19 cellular contexts compared by ENCODE assay signal in genomic region chr3:132461544-132461943, GRCh38. TPM values are rescaled to one million over a fixed set of nuclear protein-coding genes. Genes with fewer than 3 reads are reported as not detected.
DNase-seq lines count a peak whose midpoint lies in the region; ATAC-seq, FAIRE-seq and TF ChIP-seq lines count a peak whose summit lies in the region.
"Had no signal": no experiment of that assay in that cellular context is flagged by ENCODE, and none has a peak within 500 bp of the region (broad histone marks: within the 10 kb centered on the region; RNA-seq: fewer than 3 reads in every experiment).

No MANE protein-coding gene starts in this region.

- FAIRE-seq in K562 (lab: Jason Lieb, UNC): no peak
- FAIRE-seq: GM12891 had no signal

- no peaks in the 10 kb centered on the region for H4K20me1 ChIP-seq in K562 (replicated peaks; ENCODE audit: control insufficient read depth, insufficient read depth, low read length)

- H3K9me1 ChIP-seq in K562 (ENCODE audit: control insufficient read depth, insufficient read depth, low read length): no peaks in the 10 kb centered on the region

- no peak overlapping the region for H3K4me2 ChIP-seq in K562 (ENCODE audit: insufficient read depth, low read length)

- TF ChIP-seq RAD21 in K562 (CRISPR knock-in tag; conservative IDR thresholded peaks at IDR 0.05 in 1 of 2, IDR thresholded peaks at IDR 0.05 in 1 of 2): no peak

- no peak for ATAC-seq in K562
- ATAC-seq in GM18505 (IDR thresholded peaks at IDR 0.05; ENCODE audit: unreplicated experiment): no peak
- ATAC-seq: HCT116 had no signal

- H2AFZ ChIP-seq in K562 (ENCODE audit: low read depth, low read length): no peak overlapping the region
- H2AFZ ChIP-seq: GM23248 had no signal

- in situ Hi-C loops in K562 (cut with MboI): no loop called here

- H3K9me3 ChIP-seq in K562 (replicated peaks; ENCODE audit: control insufficient read depth, insufficient read depth, low read depth, low read length) (no peaks in the 10 kb centered on the region), MG63 (no peaks in the 10 kb centered on the region)

- TF ChIP-seq POLR2A in K562 (conservative IDR thresholded peaks at IDR 0.05) (no peak), GM18505 (IDR thresholded peaks at IDR 0.05; ENCODE audit: borderline replicate concordance, extremely low read depth, insufficient read depth, insufficient read length) (no peak)

- CTCF ChIA-PET in K562 (lab: Yijun Ruan, JAX; ENCODE audit: low intra/inter-chr PET ratio): no interaction called here

- no TSS peak for BruUV-seq in K562 (replicated peaks; lab: Mats Ljungman, UMichigan)

- no peak for TF ChIP-seq EP300 in K562 (IDR thresholded peaks at IDR 0.05; ENCODE audit: low read length)

- H3K27me3 ChIP-seq in K562 (ENCODE audit: control insufficient read depth in 2 of 2, insufficient read depth in 2 of 2, low read length in 2 of 2) (no peaks in the 10 kb centered on the region), MG63 (no peaks in the 10 kb centered on the region)

- no peak for DNase-seq in K562 (ENCODE audit: extremely low read depth in 1 of 4, low spot score in 3 of 4)
- peak; percentile 46 for DNase-seq in choroid plexus epithelial cell (ENCODE audit: low read depth)
- peak; percentile 44 for DNase-seq in fibroblast of peridontal ligament (ENCODE audit: extremely low read depth)
- DNase-seq in foreskin fibroblast: peak; percentile 16 to 43
- DNase-seq in SK-N-DZ (ENCODE audit: low spot score): no peak
- no peak for DNase-seq in NCI-H1694 treated with DMSO at 0.1 percent for 48 hours (lab: John Stamatoyannopoulos, UW)
- no peak for DNase-seq in MG63
- DNase-seq: C1 segment of cervical spinal cord; Calu3; CD4-positive, alpha-beta memory T cell; COR-L47; DMS53; DMS79 treated with DMSO at 0.1 percent for 48 hours; GF-D8; GM23248; H9 had no signal

- H3K27ac ChIP-seq in K562 (ENCODE audit: extremely low read depth, low read depth, low read length): no peak overlapping the region
- H3K27ac ChIP-seq: GM23248 had no signal

- POLR2A ChIA-PET in K562 (lab: Yijun Ruan, JAX): no interaction called here

- H3K79me2 ChIP-seq in K562 (ENCODE audit: control insufficient read depth, insufficient read depth, low read length): no peaks in the 10 kb centered on the region

- no peak for TF ChIP-seq CTCF in K562 (IDR thresholded peaks at IDR 0.05 in 2 of 3, conservative IDR thresholded peaks at IDR 0.05 in 1 of 3; ENCODE audit: insufficient read depth in 2 of 3, low read depth in 1 of 3, low read length in 3 of 3)
- no peak for TF ChIP-seq CTCF in choroid plexus epithelial cell (conservative IDR thresholded peaks at IDR 0.05; ENCODE audit: low read depth, low read length)
- TF ChIP-seq CTCF in foreskin fibroblast (IDR thresholded peaks at IDR 0.05; ENCODE audit: low read depth, low read length): no peak

- H3K4me3 ChIP-seq in K562 (no peak overlapping the region), choroid plexus epithelial cell (ENCODE audit: low read depth, low read length) (no peak overlapping the region), foreskin fibroblast (ENCODE audit: low read depth in 1 of 2, low read length in 2 of 2) (no peak overlapping the region), MG63 (no peak overlapping the region)
- H3K4me3 ChIP-seq: GM23248 had no signal

- no peak overlapping the region for H3K9ac ChIP-seq in K562 (ENCODE audit: insufficient read depth in 1 of 2, low read depth in 2 of 2, low read length in 2 of 2)
- H3K9ac ChIP-seq: GM23248 had no signal

- peaks cover 39% of the 10 kb centered on the region; the same call in 1 of the 3 replicates for H3K36me3 ChIP-seq in K562 (ENCODE audit: control insufficient read depth, insufficient read depth, low read length)
- peaks cover 57% of the 10 kb centered on the region for H3K36me3 ChIP-seq in MG63

- 87% methylated on average over 5 of the region's 5 CpGs for WGBS in K562 (ENCODE audit: insufficient coverage, low coverage, missing lambda C conversion rate)

- H3K4me1 ChIP-seq in K562 (replicated peaks in 1 of 2; ENCODE audit: control insufficient read depth in 2 of 2, insufficient read depth in 2 of 2, low read length in 2 of 2): no peaks in the 10 kb centered on the region

- intact Hi-C loops in K562 (cut with micrococcal nuclease): no loop called here

TF ChIP-seq in K562, 482 proteins besides CTCF, POLR2A, EP300 and RAD21:
- TF ChIP-seq CHD1 (IDR thresholded peaks at IDR 0.05; ENCODE audit: low read length): no peak
- TF ChIP-seq NR2C2 (CRISPR knock-in tag; IDR thresholded peaks at IDR 0.05): no peak
- no peak for TF ChIP-seq NR2C2 (tag; IDR thresholded peaks at IDR 0.05)
- 0 out of 2 replicates have a peak, but pooled peaks have one; percentile 25 for TF ChIP-seq ATF3 (IDR thresholded peaks at IDR 0.05)
- no peak for TF ChIP-seq ATF3 (CRISPR knock-in tag; conservative IDR thresholded peaks at IDR 0.05)

RNA-seq across cellular contexts. Expression of gene DNAJC13, which starts 44.2 kb away (rescaled TPM):
- 8.9 and 54.1 TPM in 2 replicates for total RNA-seq in K562 (2011; cell fraction: chromatin; rRNA removed; ENCODE audit: low replicate concordance)
- 5.3 and 11.8 TPM in 2 replicates for total RNA-seq in K562 (2011; cell fraction: nucleolus; rRNA removed)
- 12.7 and 16.7 TPM in 2 replicates for total RNA-seq in K562 (2011; cell fraction: nucleoplasm; rRNA removed)
- 7.9 and 8.3 TPM in 2 replicates for total RNA-seq in K562 (2014; rRNA removed)
- 12.1 and 12.4 TPM in 2 replicates for total RNA-seq in K562 (2014; rRNA removed; fragmentation: Illumina TruSeq; extraction: Trizol)
- total RNA-seq in K562 (2015; rRNA removed; fragmentation: Illumina TruSeq; extraction: Trizol): 14.5 and 17.1 TPM in 2 replicates
- total RNA-seq in K562 (2021): 9.7 and 10.6 TPM in 2 replicates
- polyA plus RNA-seq in K562 (2011; rRNA removed): 8.4 and 10.2 TPM in 2 replicates
- polyA plus RNA-seq in K562 (2011; cell fraction: cytosol; rRNA removed): 2.4 and 3.8 TPM in 2 replicates
- 7.7 and 12.3 TPM in 2 replicates for polyA plus RNA-seq in K562 (2011; cell fraction: nucleus; rRNA removed)
- polyA plus RNA-seq in K562 (2012): 5.6 and 6.2 TPM in 2 replicates
- polyA plus RNA-seq in K562 (2014; fragmentation: Illumina TruSeq; extraction: Trizol): 8.4 and 11.6 TPM in 2 replicates
- polyA plus RNA-seq in K562 (2014; fragmentation: Nextera tagmentation; extraction: Ambion mirVana): 1 to 10 TPM; 2.9 to 3.7 TPM
- polyA plus RNA-seq in K562 (2014; rRNA removed): 5.8 and 6.4 TPM in 2 replicates
- polyA minus RNA-seq in K562 (2011; rRNA and poly(A)+ RNA removed): 28.7 and 31.0 TPM in 2 replicates
- 7.0 and 17.2 TPM in 2 replicates for polyA minus RNA-seq in K562 (2011; cell fraction: cytosol; rRNA and poly(A)+ RNA removed)
- polyA minus RNA-seq in K562 (2011; cell fraction: nucleus; rRNA and poly(A)+ RNA removed): 17.0 and 34.4 TPM in 2 replicates
- polyA plus RNA-seq in SK-N-DZ (2014; cell fraction: cytosol; rRNA removed): 14.0 and 16.9 TPM in 2 replicates
- polyA plus RNA-seq in SK-N-DZ (2014; cell fraction: nucleus; rRNA removed): 24.3 and 29.4 TPM in 2 replicates
- total RNA-seq in MG63 (2014; rRNA removed; shearing (Covaris generic); ENCODE audit: low replicate concordance): 33.7 and 44.1 TPM in 2 replicates

Comparison
In these comparisons a context has a peak if more than half of its experiments do, and no peak if none do; other contexts are left out.
1. DNase-seq: peak in choroid plexus epithelial cell (single experiment), fibroblast of peridontal ligament (single experiment) and foreskin fibroblast (2 of 2); none in K562 (0 of 4), SK-N-DZ (single experiment), NCI-H1694 treated with DMSO at 0.1 percent for 48 hours (single experiment) and MG63 (single experiment).